Comparison of ENCODE assay signal across 13 cellular contexts in genomic region chr19:13095393-13095784, GRCh38. TPM values are rescaled to one million over a fixed set of nuclear protein-coding genes. Genes with fewer than 3 reads are reported as not detected.
DNase-seq lines count a peak whose midpoint lies in the region; ATAC-seq, FAIRE-seq and TF ChIP-seq lines count a peak whose summit lies in the region.
"Had no signal": no experiment of that assay in that cellular context is flagged by ENCODE, and none has a peak within 500 bp of the region (broad histone marks: within the 10 kb centered on the region; RNA-seq: fewer than 3 reads in every experiment).

No MANE protein-coding gene starts in this region.

- no peak overlapping the region for H4K8ac ChIP-seq in H9 (replicated peaks; ENCODE audit: insufficient read length, low read depth, low read length)

- H3K14ac ChIP-seq in H9 (ENCODE audit: insufficient read depth, low read length), result no peak overlapping the region

- TF ChIP-seq CTCF in 22Rv1 (IDR thresholded peaks at IDR 0.05), result no peak
- no peak for TF ChIP-seq CTCF in H9 (conservative IDR thresholded peaks at IDR 0.05)

- H3T11ph ChIP-seq in H9 (ENCODE audit: low read length), result no peak overlapping the region

- H3K9ac ChIP-seq in H9 (ENCODE audit: extremely low read depth, insufficient read length, low read length), result no peak overlapping the region

- DNase-seq in H9, result peak; percentile 89
- no peak for DNase-seq in caudate nucleus (lab: John Stamatoyannopoulos, UW)
- DNase-seq in memory B cell (ENCODE audit: low spot score in 2 of 2), result peak in 1 of 2 donors; percentile 61
- no peak for DNase-seq in dermis blood vessel endothelial cell
- no peak for DNase-seq in NCI-H1436 (lab: John Stamatoyannopoulos, UW)
- no peak for DNase-seq in Ammon's horn (ENCODE audit: low spot score)
- no peak for DNase-seq in RCC 7860 (ENCODE audit: low spot score)
- DNase-seq: effector CD8-positive, alpha-beta T cell had no signal

- no peak overlapping the region for H3K56ac ChIP-seq in H9 (ENCODE audit: insufficient read length, low read depth, low read length)

- H3K23ac ChIP-seq in H9 (ENCODE audit: insufficient read length, low read depth, low read length), result no peak overlapping the region

- ATAC-seq in memory B cell (ENCODE audit: low read depth), result peak; percentile 21
- ATAC-seq: CD8-positive, alpha-beta T cell; left colon; sciatic nerve had no signal

- H3K4me1 Mint-ChIP-seq in H9 (peaks cover 35 to 52% of the 10 kb centered on the region in 2 experiments), memory B cell (peaks cover 26% of the 10 kb centered on the region)

- H4K5ac ChIP-seq in H9 (ENCODE audit: insufficient read length, low read depth, low read length), result no peak overlapping the region

- H3K9me3 ChIP-seq in H9 (ENCODE audit: control insufficient read depth, low read depth, low read length), result no peaks in the 10 kb centered on the region

- H3K4me1 ChIP-seq in H9 (ENCODE audit: insufficient read depth, low read length), result 0 out of 2 replicates have a peak, but pooled peaks cover 2% of the 10 kb centered on the region

- H3K27me3 ChIP-seq in H9 (ENCODE audit: insufficient read depth, low read length), result peaks cover 37% of the 10 kb centered on the region; the same call in 1 of the 2 replicates

- H3K4me2 ChIP-seq in H9 (ENCODE audit: insufficient read depth, insufficient read length, low read length), result peak overlapping the region; percentile 67

- WGBS in H9 (ENCODE audit: extremely low coverage, insufficient read length, low lambda C conversion rate), result no CpG with 5 or more reads among the region's 25 CpGs

- H3K27ac Mint-ChIP-seq in H9 (no peak overlapping the region), memory B cell (peak overlapping the region; percentile 91)

- H2AK5ac ChIP-seq in H9 (ENCODE audit: insufficient read length, low read length), result no peak overlapping the region

- peak overlapping the region; percentile 53; the same call in 1 of the 2 replicates for H3K27ac ChIP-seq in 22Rv1
- no peak overlapping the region for H3K27ac ChIP-seq in H9 (ENCODE audit: insufficient read length, low read depth, low read length)
- peak overlapping the region; percentile 21 for H3K27ac ChIP-seq in caudate nucleus (ENCODE audit: low read depth, low read length)

- no peaks in the 10 kb centered on the region for H4K20me1 ChIP-seq in H9 (ENCODE audit: control insufficient read depth, insufficient read depth, insufficient read length)

- H3K79me1 ChIP-seq in H9 (ENCODE audit: insufficient read depth, low read depth, low read length, poor library complexity, severe bottlenecking), result no peaks in the 10 kb centered on the region

- H3K23me2 ChIP-seq in H9 (ENCODE audit: insufficient read length, low read depth, low read length, poor library complexity, severe bottlenecking), result peaks cover 13% of the 10 kb centered on the region

- H3K18ac ChIP-seq in H9 (ENCODE audit: insufficient read length, low read depth, low read length), result no peak overlapping the region

- no peak overlapping the region for H2AFZ ChIP-seq in H9 (ENCODE audit: low read length)

- no peak overlapping the region for H2BK12ac ChIP-seq in H9 (ENCODE audit: insufficient read length, low read depth, low read length)

- no peak overlapping the region for H3K4ac ChIP-seq in H9 (ENCODE audit: low read depth, low read length)

- FAIRE-seq in RCC 7860 (lab: Jason Lieb, UNC), result no peak
- FAIRE-seq: GM18507 had no signal

- H4K91ac ChIP-seq in H9 (ENCODE audit: insufficient read length, low read depth, low read length), result no peak overlapping the region

- H2BK120ac ChIP-seq in H9 (ENCODE audit: low read depth, low read length, poor library complexity, severe bottlenecking), result no peak overlapping the region

- no peak overlapping the region for H2BK20ac ChIP-seq in H9 (ENCODE audit: low read depth, low read length, poor library complexity, severe bottlenecking)

- H2BK5ac ChIP-seq in H9 (ENCODE audit: insufficient read length, low read length), result no peak overlapping the region

- no peaks in the 10 kb centered on the region; a peak in 1 of 7 replicates for H3K36me3 Mint-ChIP-seq in H9 (ENCODE audit: insufficient read depth in 1 of 3, low read depth in 3 of 3)
- H3K36me3 Mint-ChIP-seq in memory B cell, result peaks cover 8% of the 10 kb centered on the region
- H3K36me3 Mint-ChIP-seq: CD8-positive, alpha-beta T cell had no signal

- H3K27me3 Mint-ChIP-seq in H9 (ENCODE audit: low read depth) (peaks cover 85% of the 10 kb centered on the region), memory B cell (no peaks in the 10 kb centered on the region)

- H2BK15ac ChIP-seq in H9 (ENCODE audit: low read depth, low read length), result no peak overlapping the region

- H3K4me3 Mint-ChIP-seq in H9, result peak overlapping the region; percentile 55 to 76
- H3K4me3 Mint-ChIP-seq in memory B cell, result peak overlapping the region; percentile 93

- H3K79me2 ChIP-seq in H9 (ENCODE audit: insufficient read depth, low read length), result no peaks in the 10 kb centered on the region

- H3K9me3 Mint-ChIP-seq in H9, result peaks cover 4 to 7% of the 10 kb centered on the region in 2 experiments; a peak in 4 of 5 replicates
- H3K9me3 Mint-ChIP-seq in memory B cell, result no peaks in the 10 kb centered on the region
- H3K9me3 Mint-ChIP-seq: CD8-positive, alpha-beta T cell had no signal

RNA-seq across cellular contexts. Expression of gene LYL1, which starts 7.3 kb away (rescaled TPM):
- total RNA-seq in H9 (2021), result 0.63 and 0.86 TPM in 2 replicates
- total RNA-seq in dermis blood vessel endothelial cell, result 51.8 and 55.0 TPM in 2 replicates

RNA-seq across cellular contexts. Expression of gene TRMT1, which starts 21.2 kb away (rescaled TPM):
- total RNA-seq in H9 (2021) (92.8 and 95.7 TPM in 2 replicates), dermis blood vessel endothelial cell (44.7 and 47.0 TPM in 2 replicates)

RNA-seq across cellular contexts. Expression of gene NACC1, which starts 22.7 kb away (rescaled TPM):
- total RNA-seq in H9 (2021) (198 and 210 TPM in 2 replicates), dermis blood vessel endothelial cell (35.9 and 136 TPM in 2 replicates)

RNA-seq across cellular contexts. Expression of gene STX10, which starts 54.8 kb away (rescaled TPM):
- total RNA-seq in H9 (2021) (39.4 and 40.5 TPM in 2 replicates), dermis blood vessel endothelial cell (69.9 and 84.6 TPM in 2 replicates)

RNA-seq across cellular contexts. Expression of gene IER2, which starts 54.8 kb away (rescaled TPM):
- 160 and 165 TPM in 2 replicates for total RNA-seq in H9 (2021)
- total RNA-seq in dermis blood vessel endothelial cell, result 25.5 and 30.8 TPM in 2 replicates

Comparison
In these comparisons a context has a peak if more than half of its experiments do, and no peak if none do; other contexts are left out.
1. RNA of gene LYL1, which starts 7.3 kb away (total RNA-seq): 51.8 to 55.0 TPM in dermis blood vessel endothelial cell; 0.63 to 0.86 TPM in H9; every median in the first group is over 10 times any median in the second.